In the genomic region with DNA sequence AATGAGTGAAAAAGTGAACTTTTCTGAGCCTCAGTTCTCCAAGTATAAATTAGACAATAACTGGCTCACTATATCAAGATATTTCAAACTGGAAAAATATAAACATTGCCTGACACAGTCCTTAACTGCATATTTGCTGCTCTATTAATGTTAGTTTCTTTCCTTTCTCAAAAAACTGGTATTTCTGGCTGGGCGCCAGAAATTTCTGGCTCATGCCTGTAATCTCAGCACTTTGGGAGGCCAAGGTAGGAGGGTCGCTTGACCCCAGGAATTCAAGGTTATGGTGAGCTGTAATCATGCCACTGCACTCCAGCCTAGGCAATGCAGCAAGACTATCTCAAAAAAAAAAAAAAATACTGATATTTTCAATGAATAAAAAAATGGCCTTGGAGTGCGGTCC, we compare ENCODE assay signal across 26 cellular contexts.
"Had no signal": no experiment of that assay in that cellular context is flagged by ENCODE, and none has a peak within 500 bp of the region (broad histone marks: within the 10 kb centered on the region; RNA-seq: fewer than 3 reads in every experiment).

No MANE protein-coding gene starts in this region.

- H3K9me3 Mint-ChIP-seq: activated naive CD8-positive, alpha-beta T cell treated with anti-CD3 and anti-CD28 coated beads, Interleukin-2, amount 10 ng/mL, durations not matched to agents 7 days and 5 days had no signal

- DNase-seq: activated CD4-positive, alpha-beta T cell treated with anti-CD3 and anti-CD28 coated beads for 48 hours; activated CD4-positive, alpha-beta T cell treated with anti-CD3 and anti-CD28 coated beads, Interleukin-2, amount 50 U/mL, for 4 hours; activated CD4-positive, CD25-positive, alpha-beta regulatory T cell treated with anti-CD3 and anti-CD28 coated beads, Interleukin-2, amount 50 U/mL, for 72 hours; activated CD8-positive, alpha-beta memory T cell treated with anti-CD3 and anti-CD28 coated beads, Interleukin-2, amount 50 U/mL, for 48 hours; activated CD8-positive, alpha-beta T cell treated with anti-CD3 and anti-CD28 coated beads, Interleukin-2, amount 10 ng/mL, durations not matched to agents 7 days and 5 days; activated naive CD4-positive, alpha-beta T cell treated with anti-CD3 and anti-CD28 coated beads, Interleukin-2, amount 50 U/mL, for 16 hours; activated naive CD8-positive, alpha-beta T cell treated with anti-CD3 and anti-CD28 coated beads, Interleukin-2, amount 10 ng/mL, durations not matched to agents 7 days and 5 days; activated T-cell treated with anti-CD3 and anti-CD28 coated beads, Interleukin-2, amount 50 U/mL, for 1 hour; aorta; central memory CD4-positive, alpha-beta T cell; Kasumi-1; KBM-7; NCI-H1048; NCI-H1436; NCI-H1694 treated with DMSO at 0.1 percent for 48 hours; NCI-H2081; NCI-H446 treated with DMSO at 0.1 percent for 48 hours; NCI-H524 treated with DMSO at 0.1 percent for 48 hours; NCI-H82; NK-92 treated with Interleukin-12 subunit alpha and Interleukin-12 subunit beta, amount 100 ng/mL, for 24 hours; SHP77; T-helper 17 cell; T-helper 9 cell had no signal

- H3K27ac Mint-ChIP-seq: activated CD8-positive, alpha-beta T cell treated with anti-CD3 and anti-CD28 coated beads, Interleukin-2, amount 10 ng/mL, durations not matched to agents 7 days and 5 days; activated naive CD8-positive, alpha-beta T cell treated with anti-CD3 and anti-CD28 coated beads, Interleukin-2, amount 10 ng/mL, durations not matched to agents 7 days and 5 days; T-helper 17 cell; WTC11 had no signal

- H3K4me1 Mint-ChIP-seq: activated naive CD8-positive, alpha-beta T cell treated with anti-CD3 and anti-CD28 coated beads, Interleukin-2, amount 10 ng/mL, durations not matched to agents 7 days and 5 days; T-helper 17 cell had no signal

- H3K4me1 ChIP-seq: breast epithelium, SJSA1 had no signal

- H3K27ac ChIP-seq: breast epithelium, SJSA1 had no signal

- H3K36me3 ChIP-seq: breast epithelium, SJSA1 had no signal

- H3K4me3 ChIP-seq: breast epithelium, SJSA1 had no signal

- ATAC-seq: activated CD8-positive, alpha-beta T cell treated with anti-CD3 and anti-CD28 coated beads, Interleukin-2, amount 10 ng/mL, durations not matched to agents 7 days and 5 days; T-helper 17 cell; WTC11 had no signal

- H3K9me3 ChIP-seq: breast epithelium, SJSA1 had no signal

- H3K4me3 Mint-ChIP-seq: activated CD8-positive, alpha-beta T cell treated with anti-CD3 and anti-CD28 coated beads, Interleukin-2, amount 10 ng/mL, durations not matched to agents 7 days and 5 days; activated naive CD8-positive, alpha-beta T cell treated with anti-CD3 and anti-CD28 coated beads, Interleukin-2, amount 10 ng/mL, durations not matched to agents 7 days and 5 days; T-helper 17 cell; WTC11 had no signal

- H3K36me3 Mint-ChIP-seq: activated naive CD8-positive, alpha-beta T cell treated with anti-CD3 and anti-CD28 coated beads, Interleukin-2, amount 10 ng/mL, durations not matched to agents 7 days and 5 days had no signal

- H3K27me3 ChIP-seq: SJSA1 had no signal

- H3K27me3 Mint-ChIP-seq: activated naive CD8-positive, alpha-beta T cell treated with anti-CD3 and anti-CD28 coated beads, Interleukin-2, amount 10 ng/mL, durations not matched to agents 7 days and 5 days; T-helper 17 cell had no signal
